ENCODE assay signal across 25 cellular contexts in the genomic region with DNA sequence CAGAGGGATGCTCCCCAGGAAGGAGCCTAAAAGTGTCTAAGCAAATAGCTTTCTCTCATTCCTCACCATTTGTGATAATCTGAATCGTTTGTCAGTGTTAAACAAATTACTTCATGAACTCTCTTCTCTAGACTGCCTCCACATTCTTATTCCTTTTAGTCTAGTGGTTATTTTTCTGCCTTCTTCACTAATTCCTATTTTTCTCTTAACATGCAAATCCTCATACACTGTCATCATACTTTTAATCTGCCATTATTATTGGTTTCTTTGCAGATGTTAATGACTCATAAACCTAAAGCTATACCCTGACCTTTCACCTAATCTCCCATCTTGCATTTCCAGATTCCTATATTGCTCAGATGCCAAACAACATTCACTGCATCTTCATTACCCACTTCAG.
A peak's percentile ranks its signal among the peaks of the same experiment; 100 is the strongest.
DNase-seq lines count a peak whose midpoint lies in the region; ATAC-seq and TF ChIP-seq lines count a peak whose summit lies in the region.
"Had no signal": no experiment of that assay in that cellular context is flagged by ENCODE, and none has a peak within 500 bp of the region (broad histone marks: within the 10 kb centered on the region; RNA-seq: fewer than 3 reads in every experiment).

No MANE protein-coding gene starts in this region.

- no peaks in the 10 kb centered on the region for H3K36me3 ChIP-seq in esophagus squamous epithelium
- H3K36me3 ChIP-seq: BE2C, BLaER1 had no signal

- 33 to 81% methylated on average over 1 of the region's 1 CpG for WGBS in esophagus squamous epithelium, 2 donors

- peak overlapping the region in 1 of 4 donors; percentile 37 for H3K27ac ChIP-seq in esophagus squamous epithelium
- H3K27ac ChIP-seq: BLaER1 had no signal

- TF ChIP-seq CTCF in epithelial cell of esophagus (IDR thresholded peaks at IDR 0.05; ENCODE audit: insufficient read depth, low read depth, low read length, missing control alignments) (no peak), esophagus squamous epithelium (IDR thresholded peaks at IDR 0.05) (no peak)

- H3K9me3 ChIP-seq in esophagus squamous epithelium = no peaks in the 10 kb centered on the region
- H3K9me3 ChIP-seq: BE2C, BLaER1, Caco-2 had no signal

- H3K27me3 ChIP-seq in esophagus squamous epithelium = no peaks in the 10 kb centered on the region
- H3K27me3 ChIP-seq: BE2C, BLaER1 had no signal

- TF ChIP-seq POLR2A in esophagus squamous epithelium (IDR thresholded peaks at IDR 0.05) = no peak

- ATAC-seq in esophagus mucosa (peak; percentile 60), HG03139 (IDR thresholded peaks at IDR 0.05; ENCODE audit: unreplicated experiment) (no peak), HG02884 (IDR thresholded peaks at IDR 0.05; ENCODE audit: unreplicated experiment) (no peak)
- ATAC-seq: GM12878 had no signal

- intact Hi-C loops in esophagus squamous epithelium (cut with DNase I) = no loop called here

- H3K4me3 ChIP-seq in epithelial cell of esophagus (ENCODE audit: low read length) = no peak overlapping the region
- H3K4me3 ChIP-seq in esophagus squamous epithelium = no peak overlapping the region
- H3K4me3 ChIP-seq: BLaER1, GM12878 had no signal

- H3K4me1 ChIP-seq in esophagus squamous epithelium = peaks cover 0 to 13% (median 0%) of the 10 kb centered on the region in 3 donors
- H3K4me1 ChIP-seq: BE2C, BLaER1, Caco-2 had no signal

- DNase-seq in NCI-H524 treated with DMSO at 0.1 percent for 48 hours (lab: John Stamatoyannopoulos, UW) (peak; percentile 69), epithelial cell of esophagus (ENCODE audit: low read depth) (peak; percentile 40), COLO829 (ENCODE audit: low spot score) (no peak), esophagus squamous epithelium (lab: John Stamatoyannopoulos, UW) (no peak)
- DNase-seq: 8988T; ACHN; BE2C; C1 segment of cervical spinal cord; Caco-2; Calu3; CD4-positive, alpha-beta memory T cell; CD4-positive, CD25-positive, alpha-beta regulatory T cell; CD8-positive, alpha-beta memory T cell; DMS 273 treated with DMSO at 0.1 percent for 48 hours; DMS153; DMS53; DMS79; DND-41; EL; GDM1 had no signal

Comparison
In these comparisons a context has a peak if more than half of its experiments do, and no peak if none do; other contexts are left out.
1. DNase-seq: peak in NCI-H524 treated with DMSO at 0.1 percent for 48 hours (single experiment) and epithelial cell of esophagus (single experiment); none in COLO829 (single experiment) and esophagus squamous epithelium (single experiment).